Comparison of ENCODE assay signal across 8 cellular contexts in the genomic region with DNA sequence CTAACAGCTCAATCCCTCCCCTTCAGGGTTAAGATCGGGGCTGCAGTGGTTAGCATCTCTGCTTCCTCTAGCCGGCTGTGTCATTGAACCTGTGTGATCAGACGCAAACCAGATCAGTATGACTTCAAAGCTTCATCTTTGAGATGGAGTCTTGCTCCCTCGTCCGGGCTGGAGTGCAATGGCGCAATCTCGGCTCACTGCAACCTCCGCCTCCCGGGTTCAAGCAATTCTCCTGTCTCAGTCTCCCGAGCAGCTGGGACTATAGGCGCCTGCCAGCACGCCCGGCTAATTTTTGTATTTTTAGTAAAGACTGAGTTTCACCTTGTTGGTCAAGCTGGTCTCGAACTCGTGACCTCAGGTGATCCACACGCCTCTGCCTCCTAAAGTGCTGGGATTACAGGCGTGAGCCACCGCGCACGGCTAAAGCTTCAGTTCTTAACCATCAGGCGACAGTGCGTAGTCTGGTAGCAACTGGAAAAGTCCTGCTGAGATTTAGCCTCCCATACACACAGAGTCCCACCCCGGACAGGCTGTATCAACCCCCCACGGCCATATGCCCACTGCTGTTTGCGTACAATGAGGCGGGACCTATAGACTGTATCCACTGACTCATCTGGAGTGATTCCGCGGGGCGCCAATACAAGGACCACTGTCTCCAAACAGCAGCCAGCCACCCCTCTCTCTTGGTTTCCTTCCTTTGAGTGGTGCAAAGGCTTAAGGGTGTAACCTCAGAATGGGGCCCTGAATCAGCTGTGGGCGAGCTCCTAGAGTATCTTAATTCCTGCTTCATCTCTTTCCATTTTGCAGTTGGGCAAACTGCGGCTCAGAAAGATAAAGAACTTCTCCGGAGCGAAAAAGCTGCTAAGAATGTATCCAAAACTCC. TPM values are rescaled to one million over a fixed set of nuclear protein-coding genes. Genes with fewer than 3 reads are reported as not detected.
A peak's percentile ranks its signal among the peaks of the same experiment; 100 is the strongest.
DNase-seq lines count a peak whose midpoint lies in the region; ATAC-seq and TF ChIP-seq lines count a peak whose summit lies in the region.

No MANE protein-coding gene starts in this region.

- H3K9me3 Mint-ChIP-seq in activated naive CD8-positive, alpha-beta T cell treated with anti-CD3 and anti-CD28 coated beads, Interleukin-2, amount 50 U/mL, for 24 hours: no peaks in the 10 kb centered on the region

- no peaks in the 10 kb centered on the region for H3K27me3 ChIP-seq in DND-41 (ENCODE audit: insufficient read depth, low read length, poor library complexity)
- no peaks in the 10 kb centered on the region for H3K27me3 ChIP-seq in aorta (ENCODE audit: control insufficient read depth in 1 of 2, insufficient read depth in 2 of 2, low read length in 1 of 2)

- peak overlapping the region; percentile 94 for H2AFZ ChIP-seq in DND-41 (ENCODE audit: low read depth, low read length)

- no peaks in the 10 kb centered on the region for H3K27me3 Mint-ChIP-seq in activated naive CD8-positive, alpha-beta T cell treated with anti-CD3 and anti-CD28 coated beads, Interleukin-2, amount 50 U/mL, for 24 hours

- peak overlapping the region; percentile 89 for H3K4me3 Mint-ChIP-seq in activated naive CD8-positive, alpha-beta T cell treated with anti-CD3 and anti-CD28 coated beads, Interleukin-2, amount 50 U/mL, for 24 hours

- no peaks in the 10 kb centered on the region; the same call in 1 of the 2 replicates for H3K36me3 ChIP-seq in DND-41 (ENCODE audit: insufficient read depth, low read length)
- H3K36me3 ChIP-seq in aorta (ENCODE audit: control insufficient read depth in 1 of 2, insufficient read depth in 2 of 2, low read length in 1 of 2): no peaks in the 10 kb centered on the region

- H3K36me3 Mint-ChIP-seq in activated naive CD8-positive, alpha-beta T cell treated with anti-CD3 and anti-CD28 coated beads, Interleukin-2, amount 50 U/mL, for 24 hours (ENCODE audit: low read depth): peaks cover 1% of the 10 kb centered on the region

- H3K27ac ChIP-seq in DND-41 (ENCODE audit: low read length) (peak overlapping the region; percentile 96), aorta (ENCODE audit: low read depth in 1 of 2, low read length in 2 of 2) (peak overlapping the region in 1 of 2 donors; percentile 30)

- H3K4me3 ChIP-seq in DND-41 (ENCODE audit: low read depth in 1 of 2, low read length in 2 of 2) (peak overlapping the region; percentile 64 to 77), aorta (ENCODE audit: low read length in 2 of 2) (peak overlapping the region; percentile 23 to 51)

- 4 to 7% methylated on average over 33 of the region's 33 CpGs for WGBS in aorta, 2 donors

- peak overlapping the region; percentile 95 for H3K4me2 ChIP-seq in DND-41 (ENCODE audit: insufficient read depth, low read length)

- H3K4me1 Mint-ChIP-seq in activated naive CD8-positive, alpha-beta T cell treated with anti-CD3 and anti-CD28 coated beads, Interleukin-2, amount 50 U/mL, for 24 hours: peaks cover 50% of the 10 kb centered on the region

- H3K4me1 ChIP-seq in DND-41 (ENCODE audit: insufficient read depth, low read length): peaks cover 30% of the 10 kb centered on the region
- no peaks in the 10 kb centered on the region for H3K4me1 ChIP-seq in aorta (ENCODE audit: control insufficient read depth in 1 of 2, insufficient read depth in 2 of 2, low read length in 2 of 2)

- peak overlapping the region; percentile 99 for H3K27ac Mint-ChIP-seq in activated naive CD8-positive, alpha-beta T cell treated with anti-CD3 and anti-CD28 coated beads, Interleukin-2, amount 50 U/mL, for 24 hours

- DNase-seq in DND-41: peak; percentile 85
- peak; percentile 89 for DNase-seq in KG1 (lab: John Stamatoyannopoulos, UW)
- DNase-seq in SW480 (ENCODE audit: low spot score): peak; percentile 63
- peak; percentile 78 for DNase-seq in activated naive CD8-positive, alpha-beta T cell treated with anti-CD3 and anti-CD28 coated beads, Interleukin-2, amount 50 U/mL, for 24 hours
- peak; percentile 59 for DNase-seq in left ventricle myocardium superior
- DNase-seq in pulmonary artery endothelial cell (ENCODE audit: low read depth, low spot score): peak; percentile 55
- DNase-seq in aorta: peak; percentile 75 to 81

- H3K79me2 ChIP-seq in DND-41 (ENCODE audit: insufficient read depth, low read length): peaks cover 12% of the 10 kb centered on the region

- H4K20me1 ChIP-seq in DND-41 (ENCODE audit: insufficient read depth, low read length): no peaks in the 10 kb centered on the region

- ATAC-seq in DND-41 (ENCODE audit: insufficient read depth, low read depth): peak; percentile 80
- ATAC-seq in GM21576 (IDR thresholded peaks at IDR 0.05; ENCODE audit: unreplicated experiment): peak; percentile 30
- peak; percentile 82 for ATAC-seq in activated naive CD8-positive, alpha-beta T cell treated with anti-CD3 and anti-CD28 coated beads, Interleukin-2, amount 50 U/mL, for 24 hours
- ATAC-seq in left ventricle myocardium superior: peak; percentile 66
- ATAC-seq in aorta (ENCODE audit: low FRiP score): peak; percentile 87

- intact Hi-C loops in left ventricle myocardium superior (cut with micrococcal nuclease) (no loop called here), aorta (cut with DNase I) (loop anchor here in 1 of 2 donors (2.0 kb wide), 1 partner anchor 28 kb away; a partner anchor contains a TSS)

- peak; percentile 38 for TF ChIP-seq CTCF in DND-41 (IDR thresholded peaks at IDR 0.05; ENCODE audit: borderline replicate concordance, extremely low read depth, low read length, poor library complexity, severe bottlenecking)

- H3K9me3 ChIP-seq in DND-41 (ENCODE audit: insufficient read depth, low read length, severe bottlenecking) (no peaks in the 10 kb centered on the region), aorta (ENCODE audit: control insufficient read depth, low read length) (no peaks in the 10 kb centered on the region)

- H3K9ac ChIP-seq in DND-41 (ENCODE audit: low read depth, low read length): peak overlapping the region; percentile 92

RNA-seq across cellular contexts. Expression of a gene that starts 23.3 kb away (rescaled TPM):
- total RNA-seq in left ventricle myocardium superior (not detected), pulmonary artery endothelial cell (not detected in 2 replicates), aorta (1 to 10 TPM; 5.0 to 5.2 TPM)
- 1 to 10 TPM; 8.5 to 9.5 TPM for polyA plus RNA-seq in aorta

RNA-seq across cellular contexts. Expression of a gene that starts 27.8 kb away (rescaled TPM):
- 130 TPM for total RNA-seq in left ventricle myocardium superior
- 947 and 965 TPM in 2 replicates for total RNA-seq in pulmonary artery endothelial cell
- 100 to 1,000 TPM; 203 to 211 TPM for total RNA-seq in aorta
- 100 to 1,000 TPM; 123 to 176 TPM for polyA plus RNA-seq in aorta

RNA-seq across cellular contexts. Expression of a gene that starts 47.9 kb away (rescaled TPM):
- not detected for total RNA-seq in left ventricle myocardium superior
- total RNA-seq in pulmonary artery endothelial cell: 0.07 and 0.26 TPM in 2 replicates
- 1 to 10 TPM; 1.0 to 1.8 TPM for total RNA-seq in aorta
- 1 to 10 TPM; 2.5 to 7.5 TPM for polyA plus RNA-seq in aorta

Comparison
In these comparisons a context has a peak if more than half of its experiments do, and no peak if none do; other contexts are left out.
1. ATAC-seq: peak in every context shown above with its lines; median percentile 87 in aorta; 82 in activated naive CD8-positive, alpha-beta T cell treated with anti-CD3 and anti-CD28 coated beads, Interleukin-2, amount 50 U/mL, for 24 hours; 80 in DND-41; 66 in left ventricle myocardium superior; 30 in GM21576.